ENCODE assay signal across 8 cellular contexts in genomic region chr4:168153596-168154440, GRCh38.
A peak's percentile ranks its signal among the peaks of the same experiment; 100 is the strongest.
DNase-seq lines count a peak whose midpoint lies in the region; ATAC-seq and TF ChIP-seq lines count a peak whose summit lies in the region.

No MANE protein-coding gene starts in this region.

- H3K9me3 ChIP-seq in left lung = peaks cover 0 to 1% of the 10 kb centered on the region in 2 donors

- intact Hi-C loops in left lung (cut with DNase I) = no loop called here

- no peaks in the 10 kb centered on the region; the same call in 1 of the 2 replicates for H3K36me3 ChIP-seq in ACC112 (ENCODE audit: insufficient read depth, low read length)
- H3K36me3 ChIP-seq in left lung = no peaks in the 10 kb centered on the region

- H3K4me1 ChIP-seq in ACC112 (ENCODE audit: control insufficient read depth, insufficient read depth, low read length, unreplicated experiment) (peaks cover 5% of the 10 kb centered on the region), left lung (no peaks in the 10 kb centered on the region)

- DNase-seq in NCI-H2227 treated with DMSO at 0.1 percent for 48 hours (lab: John Stamatoyannopoulos, UW) = peak; percentile 57
- DNase-seq in activated CD4-positive, CD25-positive, alpha-beta regulatory T cell treated with anti-CD3 and anti-CD28 coated beads, Interleukin-2, amount 50 U/mL, for 72 hours = peak; percentile 33
- DNase-seq in cerebellar cortex (ENCODE audit: low spot score) = peak; percentile 49
- DNase-seq in left lung = peak; percentile 78 to 87
- DNase-seq in stimulated activated CD4-positive, alpha-beta T cell treated with anti-CD3 and anti-CD28 coated beads, Interleukin-4, amount 100 ng/mL, for 24 hours = peak; percentile 62

- peak overlapping the region; percentile 41 for H3K27ac ChIP-seq in ACC112 (ENCODE audit: low read depth, low read length)
- no peak overlapping the region for H3K27ac ChIP-seq in left lung

- H2AFZ ChIP-seq in ACC112 (ENCODE audit: low read length, unreplicated experiment) = peak overlapping the region; percentile 91

- no peaks in the 10 kb centered on the region for H3K79me2 ChIP-seq in ACC112 (ENCODE audit: control insufficient read depth, insufficient read depth, low read length, unreplicated experiment)

- ATAC-seq in GM18519 (IDR thresholded peaks at IDR 0.05; ENCODE audit: low FRiP score, unreplicated experiment) = peak; percentile 93
- ATAC-seq in HG03095 (IDR thresholded peaks at IDR 0.05; ENCODE audit: unreplicated experiment) = peak; percentile 79
- ATAC-seq in left lung = peak; percentile 98

- TF ChIP-seq CTCF in left lung (IDR thresholded peaks at IDR 0.05) = peak; percentile 39 to 40

- H3K4me3 ChIP-seq in ACC112 (ENCODE audit: low read depth, low read length) = peak overlapping the region; percentile 67
- H3K4me3 ChIP-seq in left lung = no peak overlapping the region

- H3K27me3 ChIP-seq in ACC112 (ENCODE audit: insufficient read depth, low read length) (no peaks in the 10 kb centered on the region), left lung (no peaks in the 10 kb centered on the region)
